In genomic region chr13:70723732-70724131, GRCh38 we compare ENCODE assay signal across 14 cellular contexts.
DNase-seq lines count a peak whose midpoint lies in the region; ATAC-seq, FAIRE-seq and TF ChIP-seq lines count a peak whose summit lies in the region.
"Had no signal": no experiment of that assay in that cellular context is flagged by ENCODE, and none has a peak within 500 bp of the region (broad histone marks: within the 10 kb centered on the region; RNA-seq: fewer than 3 reads in every experiment).

No MANE protein-coding gene starts in this region.

- TF ChIP-seq CTCF in kidney (IDR thresholded peaks at IDR 0.05; ENCODE audit: borderline replicate concordance, extremely low read depth, insufficient read depth), result no peak

- ATAC-seq in SK-N-SH treated with all-trans-retinoic acid at 6 μM for 48 hours (peak; percentile 67; the same call in 2 of the 3 replicates), GM19463 (IDR thresholded peaks at IDR 0.05; ENCODE audit: unreplicated experiment) (no peak)
- ATAC-seq in effector memory CD8-positive, alpha-beta T cell (replicated peaks), result no peak

- H3K27ac Mint-ChIP-seq in effector memory CD8-positive, alpha-beta T cell, result no peak overlapping the region
- H3K27ac Mint-ChIP-seq: dendritic cell treated with granulocyte-macrophage colony-stimulating factor and Interleukin-4, amounts not matched to agents 40 ng/mL and 50 ng/mL, for 4 days had no signal

- no peak overlapping the region for H3K9ac ChIP-seq in kidney (ENCODE audit: low read length in 2 of 2)

- H3K4me3 Mint-ChIP-seq in effector memory CD8-positive, alpha-beta T cell, result no peak overlapping the region
- H3K4me3 Mint-ChIP-seq: dendritic cell treated with granulocyte-macrophage colony-stimulating factor and Interleukin-4, amounts not matched to agents 40 ng/mL and 50 ng/mL, for 4 days had no signal

- no peaks in the 10 kb centered on the region for H3K36me3 ChIP-seq in kidney (ENCODE audit: control insufficient read depth in 1 of 2, insufficient read depth in 2 of 2, low read length in 2 of 2)
- H3K36me3 ChIP-seq: tibial artery had no signal

- no peaks in the 10 kb centered on the region for H3K27me3 Mint-ChIP-seq in effector memory CD8-positive, alpha-beta T cell
- H3K27me3 Mint-ChIP-seq: dendritic cell treated with granulocyte-macrophage colony-stimulating factor and Interleukin-4, amounts not matched to agents 40 ng/mL and 50 ng/mL, for 4 days had no signal

- intact Hi-C loops in kidney (cut with DNase I), result no loop called here

- peaks cover 0 to 2% of the 10 kb centered on the region in 2 donors for H3K9me3 Mint-ChIP-seq in effector memory CD8-positive, alpha-beta T cell
- H3K9me3 Mint-ChIP-seq: dendritic cell treated with granulocyte-macrophage colony-stimulating factor and Interleukin-4, amounts not matched to agents 40 ng/mL and 50 ng/mL, for 4 days had no signal

- in situ Hi-C loops in G401 (cut with HindIII; ENCODE audit: low sequenced_read_pairs), result no loop called here

- peak; percentile 6 for FAIRE-seq in kidney (lab: Jason Lieb, UNC)

- H3K4me1 ChIP-seq in kidney (ENCODE audit: control insufficient read depth in 1 of 2, insufficient read depth in 1 of 2, low read depth in 1 of 2, low read length in 2 of 2), result no peaks in the 10 kb centered on the region
- H3K4me1 ChIP-seq: tibial artery had no signal

- no peak overlapping the region for H3K27ac ChIP-seq in kidney (ENCODE audit: low read depth in 2 of 2, low read length in 2 of 2)
- H3K27ac ChIP-seq: tibial artery had no signal

- no peaks in the 10 kb centered on the region for H3K36me3 Mint-ChIP-seq in effector memory CD8-positive, alpha-beta T cell (ENCODE audit: insufficient read depth)

- no peak overlapping the region for H3K4me3 ChIP-seq in kidney (ENCODE audit: low read length in 2 of 2)
- H3K4me3 ChIP-seq: tibial artery had no signal

- peak; percentile 51 for DNase-seq in DMS153 (lab: John Stamatoyannopoulos, UW)
- DNase-seq in NCI-H1105 treated with DMSO at 0.1 percent for 48 hours (lab: John Stamatoyannopoulos, UW), result peak; percentile 39
- DNase-seq in kidney, result no peak
- no peak for DNase-seq in G401 (ENCODE audit: low spot score)
- DNase-seq in activated CD4-positive, alpha-beta T cell treated with anti-CD3 and anti-CD28 coated beads for 4 hours, result no peak
- DNase-seq in effector memory CD8-positive, alpha-beta T cell, result no peak
- DNase-seq: activated CD4-positive, CD25-positive, alpha-beta regulatory T cell treated with anti-CD3 and anti-CD28 coated beads, Interleukin-2, amount 50 U/mL, for 72 hours; activated effector memory CD4-positive, alpha-beta T cell treated with Interleukin-2 at 50 U/mL for 16 hours; glutamatergic neuron; mesendoderm; tibial artery had no signal

- no peaks in the 10 kb centered on the region for H3K4me1 Mint-ChIP-seq in effector memory CD8-positive, alpha-beta T cell (ENCODE audit: low read depth in 2 of 2)

- no peaks in the 10 kb centered on the region for H3K9me3 ChIP-seq in kidney (ENCODE audit: control insufficient read depth in 1 of 2, low read length in 2 of 2)
- H3K9me3 ChIP-seq: tibial artery had no signal

TF ChIP-seq in SK-N-SH treated with all-trans-retinoic acid at 6 μM for 48 hours, 23 proteins besides CTCF, POLR2A, EP300 and RAD21:
- TF ChIP-seq ZNF70 (CRISPR knock-in tag; IDR thresholded peaks at IDR 0.05) (no peak), TCF4 (CRISPR knock-in tag; IDR thresholded peaks at IDR 0.05; ENCODE audit: borderline replicate concordance) (no peak), TOX (CRISPR knock-in tag; IDR thresholded peaks at IDR 0.05; ENCODE audit: borderline replicate concordance) (no peak), TSHZ2 (CRISPR knock-in tag; IDR thresholded peaks at IDR 0.05) (no peak), GLIS3 (CRISPR knock-in tag; IDR thresholded peaks at IDR 0.05) (no peak), ZNF565 (CRISPR knock-in tag; conservative IDR thresholded peaks at IDR 0.05; ENCODE audit: low read depth) (no peak), ZFP30 (CRISPR knock-in tag; IDR thresholded peaks at IDR 0.05) (no peak), POU6F1 (CRISPR knock-in tag; IDR thresholded peaks at IDR 0.05; ENCODE audit: borderline replicate concordance, low read depth) (no peak), OSR1 (CRISPR knock-in tag; IDR thresholded peaks at IDR 0.05) (no peak), CSDC2 (CRISPR knock-in tag; IDR thresholded peaks at IDR 0.05) (no peak)
TF ChIP-seq in SK-N-SH treated with all-trans-retinoic acid at 6 μM for 48 hours: peak in this region for 0.

Comparison
In these comparisons a context has a peak if more than half of its experiments do, and no peak if none do; other contexts are left out.
1. DNase-seq: peak in DMS153 (single experiment) and NCI-H1105 treated with DMSO at 0.1 percent for 48 hours (single experiment); none in kidney (single experiment), G401 (single experiment), activated CD4-positive, alpha-beta T cell treated with anti-CD3 and anti-CD28 coated beads for 4 hours (0 of 2) and effector memory CD8-positive, alpha-beta T cell (0 of 3).